8 cellular contexts compared by ENCODE assay signal in the genomic region with DNA sequence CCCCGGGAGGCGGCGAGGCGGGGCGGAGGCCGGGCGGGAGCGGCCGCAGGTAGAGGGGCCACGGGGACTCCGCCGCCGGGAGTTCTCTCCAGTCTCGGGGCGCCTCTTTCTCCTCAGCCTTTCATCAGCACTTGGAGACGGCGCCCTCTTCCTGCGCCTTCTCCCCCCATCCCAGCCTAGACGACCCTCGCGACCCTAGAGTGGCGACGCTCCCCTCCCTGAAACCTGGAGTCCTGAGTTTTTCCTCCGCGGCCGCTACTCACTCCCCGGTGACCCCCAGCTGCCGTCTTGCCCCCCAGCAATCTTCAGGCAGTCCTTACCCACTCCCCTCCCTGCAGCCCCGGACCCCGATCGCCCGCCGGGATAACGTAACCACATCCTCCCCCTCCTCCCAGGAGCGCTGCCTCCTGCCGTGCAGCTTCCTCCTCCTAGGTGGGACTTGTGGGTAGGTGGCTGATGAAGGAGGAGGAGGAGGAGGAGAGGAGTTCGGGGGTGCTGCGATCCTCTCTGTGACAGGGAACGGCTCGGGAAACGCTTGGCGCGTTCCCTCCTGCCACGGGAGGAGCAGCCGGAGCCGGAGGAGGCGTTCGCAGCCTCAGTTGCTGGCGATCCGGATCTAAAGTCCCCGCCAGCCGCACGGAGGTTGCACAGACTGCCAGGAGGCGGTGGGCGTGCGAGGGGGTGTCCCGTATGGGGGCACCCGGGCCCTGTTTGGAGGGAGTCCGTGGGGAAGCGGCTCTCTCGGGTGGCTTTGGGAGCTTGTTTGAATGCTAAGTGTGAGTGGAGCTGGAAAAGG. TPM values are rescaled to one million over a fixed set of nuclear protein-coding genes. Genes with fewer than 3 reads are reported as not detected.
A peak's percentile ranks its signal among the peaks of the same experiment; 100 is the strongest.
DNase-seq lines count a peak whose midpoint lies in the region; ATAC-seq and TF ChIP-seq lines count a peak whose summit lies in the region.

No MANE protein-coding gene starts in this region.

- peaks cover 20 to 29% of the 10 kb centered on the region in 2 donors for H3K36me3 Mint-ChIP-seq in activated naive CD4-positive, alpha-beta T cell treated with anti-CD3 and anti-CD28 coated beads, Interleukin-2, amount 50 U/mL, for 72 hours

- peak; percentile 16 for DNase-seq in stimulated activated CD4-positive, alpha-beta T cell treated with anti-CD3 and anti-CD28 coated beads, Interleukin-15, amount 100 ng/mL, for 24 hours
- DNase-seq in stimulated activated CD4-positive, alpha-beta T cell treated with anti-CD3 and anti-CD28 coated beads, Interleukin-1b, Interleukin-23, amount 100 ng/mL, for 48 hours, result no peak
- DNase-seq in NCI-H510A (lab: John Stamatoyannopoulos, UW) (peak; percentile 20), Right ventricle myocardium superior (peak; percentile 64), omental fat pad (ENCODE audit: low spot score) (no peak)
- peak in 1 of 2 donors; percentile 10 for DNase-seq in activated naive CD4-positive, alpha-beta T cell treated with anti-CD3 and anti-CD28 coated beads, Interleukin-2, amount 50 U/mL, for 72 hours (ENCODE audit: low spot score in 2 of 2)

- peak overlapping the region in 1 of 2 donors; percentile 71 for H3K27ac Mint-ChIP-seq in activated naive CD4-positive, alpha-beta T cell treated with anti-CD3 and anti-CD28 coated beads, Interleukin-2, amount 50 U/mL, for 72 hours

- intact Hi-C loops in Right ventricle myocardium superior (cut with DNase I), result loop anchor here (5.0 kb wide), 1 partner anchor 47 kb away; no protein-coding TSS in a partner anchor

- TF ChIP-seq CTCF in omental fat pad (IDR thresholded peaks at IDR 0.05), result no peak

- ATAC-seq in activated naive CD4-positive, alpha-beta T cell treated with anti-CD3 and anti-CD28 coated beads, Interleukin-2, amount 50 U/mL, for 72 hours, result peak; percentile 18 to 43
- ATAC-seq in Right ventricle myocardium superior (ENCODE audit: poor library complexity) (peak; percentile 30), omental fat pad (ENCODE audit: low FRiP score) (peak; percentile 36), GM21390 (IDR thresholded peaks at IDR 0.05; ENCODE audit: unreplicated experiment) (no peak), GM21717 (IDR thresholded peaks at IDR 0.05; ENCODE audit: unreplicated experiment) (no peak)

- peaks cover 7 to 13% of the 10 kb centered on the region in 2 donors for H3K9me3 Mint-ChIP-seq in activated naive CD4-positive, alpha-beta T cell treated with anti-CD3 and anti-CD28 coated beads, Interleukin-2, amount 50 U/mL, for 72 hours

RNA-seq across cellular contexts. Expression of a gene that starts 0.9 kb away (rescaled TPM):
- total RNA-seq in activated naive CD4-positive, alpha-beta T cell treated with anti-CD3 and anti-CD28 coated beads, Interleukin-2, amount 50 U/mL, for 72 hours, result 1 to 10 TPM in 1 of 2 donors, under 1 TPM in 1; 0.66 to 2.9 TPM
- total RNA-seq in Right ventricle myocardium superior (55.5 TPM), omental fat pad (10 to 100 TPM; 11.3 to 33.1 (median 16.9) TPM)

Comparison
In these comparisons a context has a peak if more than half of its experiments do, and no peak if none do; other contexts are left out.
1. DNase-seq: peak in stimulated activated CD4-positive, alpha-beta T cell treated with anti-CD3 and anti-CD28 coated beads, Interleukin-15, amount 100 ng/mL, for 24 hours (single experiment), NCI-H510A (single experiment) and Right ventricle myocardium superior (single experiment); none in stimulated activated CD4-positive, alpha-beta T cell treated with anti-CD3 and anti-CD28 coated beads, Interleukin-1b, Interleukin-23, amount 100 ng/mL, for 48 hours (single experiment) and omental fat pad (single experiment).
2. ATAC-seq: peak in activated naive CD4-positive, alpha-beta T cell treated with anti-CD3 and anti-CD28 coated beads, Interleukin-2, amount 50 U/mL, for 72 hours (2 of 2), Right ventricle myocardium superior (single experiment) and omental fat pad (single experiment); none in GM21390 (single experiment) and GM21717 (single experiment).